11 cellular contexts compared by ENCODE assay signal in the genomic region with DNA sequence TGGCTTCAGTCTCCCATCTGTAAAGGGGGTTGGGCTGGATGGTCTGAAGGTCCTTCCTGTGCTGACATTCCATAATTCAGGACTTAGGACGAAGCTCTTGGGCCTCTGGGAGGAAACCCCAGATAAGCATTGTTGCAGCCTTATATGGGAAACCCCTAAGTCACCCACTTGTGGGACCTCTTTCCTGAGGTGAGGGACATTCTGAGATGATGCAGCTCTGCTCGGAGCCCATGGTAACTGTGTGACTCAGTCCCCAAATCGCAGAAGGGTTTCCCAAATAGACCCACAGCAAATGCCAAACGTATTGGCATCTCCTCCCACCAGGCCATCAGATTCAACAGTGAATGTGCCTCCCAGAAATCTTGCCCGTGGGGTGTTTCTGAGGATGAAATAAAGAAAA. TPM values are rescaled to one million over a fixed set of nuclear protein-coding genes. Genes with fewer than 3 reads are reported as not detected.
"Had no signal": no experiment of that assay in that cellular context is flagged by ENCODE, and none has a peak within 500 bp of the region (broad histone marks: within the 10 kb centered on the region; RNA-seq: fewer than 3 reads in every experiment).

No MANE protein-coding gene starts in this region.

RNA-seq across cellular contexts. Expression of a gene that starts 9.4 kb away (rescaled TPM):
- total RNA-seq: temporal lobe had no signal

RNA-seq across cellular contexts. Expression of a gene that starts 47.2 kb away (rescaled TPM):
- total RNA-seq: subcutaneous adipose tissue, suprapubic skin, temporal lobe, thyroid gland, urinary bladder, vagina had no signal

RNA-seq across cellular contexts. Expression of a gene that starts 52.9 kb away (rescaled TPM):
- total RNA-seq: suprapubic skin, temporal lobe, thoracic aorta, thyroid gland, tibial nerve, transverse colon, ureter, urinary bladder, uterus, vagina had no signal
